In genomic region chr15:39580630-39581500, GRCh38 we compare ENCODE assay signal across 8 cellular contexts. TPM values are rescaled to one million over a fixed set of nuclear protein-coding genes. Genes with fewer than 3 reads are reported as not detected.
A peak's percentile ranks its signal among the peaks of the same experiment; 100 is the strongest.
DNase-seq lines count a peak whose midpoint lies in the region; ATAC-seq lines count a peak whose summit lies in the region.

Gene THBS1, plus strand, starts transcription at chr15:39581079. Its CDS starts 779 bp downstream, at chr15:39581858.

- DNase-seq in NCI-H1417 (lab: John Stamatoyannopoulos, UW) (peak in 2 of 3 experiments; percentile 33 to 60), NCI-H1417 treated with DMSO at 0.1 percent for 48 hours (lab: John Stamatoyannopoulos, UW) (no peak), HT-29 (ENCODE audit: low spot score) (peak; percentile 91), lung microvascular endothelial cell (ENCODE audit: low read depth in 2 of 2) (peak; percentile 98)
- DNase-seq in activated CD4-positive, alpha-beta T cell treated with anti-CD3 and anti-CD28 coated beads, Interleukin-2, amount 50 U/mL, for 4 hours, result peak; percentile 36 to 46
- DNase-seq in effector memory CD4-positive, alpha-beta T cell, result peak in 2 of 3 donors; percentile 12 to 14
- DNase-seq in stimulated activated CD8-positive, alpha-beta memory T cell treated with anti-CD3 and anti-CD28 coated beads, Interleukin-4, amount 100 ng/mL, for 24 hours (ENCODE audit: low read depth), result peak; percentile 31

- peaks cover 6% of the 10 kb centered on the region for H3K27me3 ChIP-seq in effector memory CD4-positive, alpha-beta T cell (replicated peaks; ENCODE audit: control insufficient read depth, insufficient read depth, low read length, poor library complexity, severe bottlenecking)

- H3K4me3 ChIP-seq in effector memory CD4-positive, alpha-beta T cell (ENCODE audit: insufficient read depth, low read depth, low read length, poor library complexity, severe bottlenecking), result peak within 1 kb of the TSS; percentile 56

- no peak within 1 kb of the TSS for H3K27ac ChIP-seq in effector memory CD4-positive, alpha-beta T cell (ENCODE audit: insufficient read depth, low read length, poor library complexity, severe bottlenecking)

- H3K4me1 ChIP-seq in effector memory CD4-positive, alpha-beta T cell (ENCODE audit: control insufficient read depth, insufficient read depth, low read length, poor library complexity, severe bottlenecking), result peaks cover 11% of the 10 kb centered on the region

- no peaks in the 10 kb centered on the region for H3K9me3 ChIP-seq in effector memory CD4-positive, alpha-beta T cell (ENCODE audit: control insufficient read depth, low read length)

- no peak for ATAC-seq in HG03460 (IDR thresholded peaks at IDR 0.05; ENCODE audit: unreplicated experiment)

- no peaks in the 10 kb centered on the region for H3K36me3 ChIP-seq in effector memory CD4-positive, alpha-beta T cell (ENCODE audit: control insufficient read depth, insufficient read depth, low read length)

RNA-seq across cellular contexts. Expression of gene THBS1, which starts in this region (rescaled TPM):
- 5.6 and 12.5 TPM in 2 replicates for total RNA-seq in HT-29 (2014; rRNA removed; shearing (Covaris generic))
- 3,460 and 6,737 TPM in 2 replicates for total RNA-seq in lung microvascular endothelial cell

Comparison
In these comparisons a context has a peak if more than half of its experiments do, and no peak if none do; other contexts are left out.
1. RNA of gene THBS1 (total RNA-seq): 3,460 to 6,737 TPM in lung microvascular endothelial cell; 5.6 to 12.5 TPM in HT-29; every median in the first group is over 100 times any median in the second.